In genomic region chr1:35030338-35031102, GRCh38 we compare ENCODE assay signal across 8 cellular contexts. TPM values are rescaled to one million over a fixed set of nuclear protein-coding genes. Genes with fewer than 3 reads are reported as not detected.
A peak's percentile ranks its signal among the peaks of the same experiment; 100 is the strongest.
DNase-seq lines count a peak whose midpoint lies in the region; ATAC-seq, FAIRE-seq and TF ChIP-seq lines count a peak whose summit lies in the region.

No MANE protein-coding gene starts in this region.

- H3K9me3 ChIP-seq in duodenal mucosa (ENCODE audit: control insufficient read depth in 1 of 2, low read length in 2 of 2): peaks cover 0 to 4% of the 10 kb centered on the region in 2 donors
- H3K9me3 ChIP-seq in naive thymus-derived CD4-positive, alpha-beta T cell (ENCODE audit: control insufficient read depth in 2 of 3, low read length in 3 of 3): no peaks in the 10 kb centered on the region

- H3K9ac ChIP-seq in duodenal mucosa (ENCODE audit: low read depth in 1 of 2, low read length in 2 of 2): peak overlapping the region; percentile 90

- POLR2A ChIA-PET in GM10248 (lab: Yijun Ruan, JAX): interaction anchor here (1.7 kb wide), 1 partner anchor 45 kb away, joined by 3 read pairs; the partner anchor contains the start of gene TMEM35B
- POLR2A ChIA-PET in naive thymus-derived CD4-positive, alpha-beta T cell (lab: Charles Lee): interaction anchor here (0.6 to 3.6 kb wide), 8 partner anchors 9 to 163 kb away, joined by 4 to 22 read pairs (median 4); partner anchors contain the start of genes SFPQ, TMEM35B and ZMYM1

- in situ Hi-C loops in GM13976 (cut with MboI; ENCODE audit: low sequenced_read_pairs, unreplicated experiment): no loop called here

- H3K4me3 ChIP-seq in duodenal mucosa (ENCODE audit: low read depth in 1 of 2, low read length in 2 of 2): peak overlapping the region; percentile 88 to 98
- peak overlapping the region; percentile 100 for H3K4me3 ChIP-seq in naive thymus-derived CD4-positive, alpha-beta T cell (ENCODE audit: low read length)

- no peak overlapping the region for H3K27ac ChIP-seq in duodenal mucosa (ENCODE audit: low read depth, low read length)
- peak overlapping the region; percentile 82 for H3K27ac ChIP-seq in naive thymus-derived CD4-positive, alpha-beta T cell (ENCODE audit: low read depth, low read length)

- peaks cover 0 to 16% of the 10 kb centered on the region in 2 donors for H3K36me3 ChIP-seq in duodenal mucosa (ENCODE audit: control insufficient read depth in 1 of 2, insufficient read depth in 2 of 2, low read length in 2 of 2)
- H3K36me3 ChIP-seq in naive thymus-derived CD4-positive, alpha-beta T cell (ENCODE audit: control insufficient read depth in 2 of 3, insufficient read depth in 3 of 3, low read length in 3 of 3): peaks cover 0 to 8% (median 6%) of the 10 kb centered on the region in 3 experiments

- H3K27me3 Mint-ChIP-seq in naive thymus-derived CD4-positive, alpha-beta T cell: peaks cover 0 to 2% (median 0%) of the 10 kb centered on the region in 5 donors

- peaks cover 14% of the 10 kb centered on the region in 2 donors for H3K4me1 ChIP-seq in duodenal mucosa (ENCODE audit: control insufficient read depth in 1 of 2, insufficient read depth in 2 of 2, low read length in 2 of 2)
- peaks cover 15 to 17% of the 10 kb centered on the region in 2 donors for H3K4me1 ChIP-seq in naive thymus-derived CD4-positive, alpha-beta T cell (ENCODE audit: control insufficient read depth in 2 of 2, insufficient read depth in 2 of 2, low read length in 2 of 2)

- ATAC-seq in naive thymus-derived CD4-positive, alpha-beta T cell: no peak
- no peak for ATAC-seq in HG03196 (IDR thresholded peaks at IDR 0.05; ENCODE audit: unreplicated experiment)

- H3K27ac Mint-ChIP-seq in naive thymus-derived CD4-positive, alpha-beta T cell: peak overlapping the region; percentile 92 to 99 (median 97)

- FAIRE-seq in frontal cortex (lab: Jason Lieb, UNC): no peak

- H3K27me3 ChIP-seq in duodenal mucosa (ENCODE audit: control insufficient read depth in 1 of 2, insufficient read depth in 2 of 2, low read length in 2 of 2): no peaks in the 10 kb centered on the region
- no peaks in the 10 kb centered on the region for H3K27me3 ChIP-seq in naive thymus-derived CD4-positive, alpha-beta T cell (ENCODE audit: control insufficient read depth in 2 of 2, insufficient read depth in 2 of 2, low read length in 2 of 2)

- H3K36me3 Mint-ChIP-seq in naive thymus-derived CD4-positive, alpha-beta T cell: peaks cover 12 to 30% (median 22%) of the 10 kb centered on the region in 5 donors

- H3K9me3 Mint-ChIP-seq in naive thymus-derived CD4-positive, alpha-beta T cell: peaks cover 0 to 14% (median 3%) of the 10 kb centered on the region in 11 donors

- H3K4me3 Mint-ChIP-seq in naive thymus-derived CD4-positive, alpha-beta T cell: peak overlapping the region; percentile 87 to 100 (median 98)

- CTCF ChIA-PET in GM10248 (lab: Yijun Ruan, JAX): interaction anchor here (0.9 to 3.1 kb wide), 6 partner anchors 10 to 164 kb away, joined by 3 to 12 read pairs (median 6); partner anchors contain the start of gene ZMYM1
- CTCF ChIA-PET in naive thymus-derived CD4-positive, alpha-beta T cell (lab: Charles Lee): interaction anchor here (0.9 to 1.5 kb wide), 5 partner anchors 11 to 170 kb away, joined by 3 to 4 read pairs (median 3); partner anchors contain the start of genes SMIM12 and TMEM35B

- intact Hi-C loops in naive thymus-derived CD4-positive, alpha-beta T cell (cut with micrococcal nuclease): loop anchor here (1.0 to 10.0 kb wide), 12 partner anchors 45 to 1132 kb away; partner anchors contain the start of genes TMEM35B (in 2 of the 2), ZMYM1 (in 2 of the 2), ZMYM4 (in 2 of the 2) and KIAA0319L (in 1 of the 2)

- peaks cover 25 to 57% (median 47%) of the 10 kb centered on the region in 7 donors for H3K4me1 Mint-ChIP-seq in naive thymus-derived CD4-positive, alpha-beta T cell

- TF ChIP-seq CTCF in GM10248 (IDR thresholded peaks at IDR 0.05; ENCODE audit: control extremely low read depth, extremely low read depth, low read depth, missing control alignments): no peak
- TF ChIP-seq CTCF in GM13976 (IDR thresholded peaks at IDR 0.05; ENCODE audit: borderline replicate concordance, control extremely low read depth, extremely low read depth, insufficient read depth, missing control alignments): no peak

- DNase-seq in GM10248 (ENCODE audit: extremely low spot score) (peak; percentile 32), NOMO-1 treated with dmso at 0.1 percent for 144 hours (lab: John Stamatoyannopoulos, UW; ENCODE audit: unreplicated experiment) (peak; percentile 69), NCI-H1092 (lab: John Stamatoyannopoulos, UW) (no peak), frontal cortex (ENCODE audit: low spot score in 2 of 2) (no peak), GM13976 (ENCODE audit: low spot score) (no peak)
- peak in 3 of 9 donors; percentile 4 to 7 (median 6) for DNase-seq in naive thymus-derived CD4-positive, alpha-beta T cell

RNA-seq across cellular contexts. Expression of gene ZMYM6, which starts 1.2 kb away (rescaled TPM):
- 10 to 100 TPM; 26.2 to 46.3 (median 37.3) TPM for total RNA-seq in naive thymus-derived CD4-positive, alpha-beta T cell
- 1 to 10 TPM; 7.1 to 8.7 TPM for polyA plus RNA-seq in naive thymus-derived CD4-positive, alpha-beta T cell
- total RNA-seq in frontal cortex: 37.5 TPM

RNA-seq across cellular contexts. Expression of gene TMEM35B, which starts 45.4 kb away (rescaled TPM):
- total RNA-seq in naive thymus-derived CD4-positive, alpha-beta T cell: 10 to 100 TPM in 4 of 5 experiments, 1 to 10 TPM in 1; 5.4 to 37.7 (median 32.8) TPM
- polyA plus RNA-seq in naive thymus-derived CD4-positive, alpha-beta T cell: 100 to 1,000 TPM; 161 to 166 TPM
- 4.9 TPM for total RNA-seq in frontal cortex

RNA-seq across cellular contexts. Expression of gene ZMYM1, which starts 48.7 kb away (rescaled TPM):
- total RNA-seq in naive thymus-derived CD4-positive, alpha-beta T cell: 10 to 100 TPM; 11.8 to 21.2 (median 13.9) TPM
- polyA plus RNA-seq in naive thymus-derived CD4-positive, alpha-beta T cell: 10 to 100 TPM; 15.5 to 18.4 TPM
- total RNA-seq in frontal cortex: 32.6 TPM

Comparison
In these comparisons a context has a peak if more than half of its experiments do, and no peak if none do; other contexts are left out.
1. DNase-seq: peak in GM10248 (single experiment) and NOMO-1 treated with dmso at 0.1 percent for 144 hours (single experiment); none in NCI-H1092 (single experiment), frontal cortex (0 of 2) and GM13976 (single experiment).